Comparison of ENCODE assay signal across 13 cellular contexts in the genomic region with DNA sequence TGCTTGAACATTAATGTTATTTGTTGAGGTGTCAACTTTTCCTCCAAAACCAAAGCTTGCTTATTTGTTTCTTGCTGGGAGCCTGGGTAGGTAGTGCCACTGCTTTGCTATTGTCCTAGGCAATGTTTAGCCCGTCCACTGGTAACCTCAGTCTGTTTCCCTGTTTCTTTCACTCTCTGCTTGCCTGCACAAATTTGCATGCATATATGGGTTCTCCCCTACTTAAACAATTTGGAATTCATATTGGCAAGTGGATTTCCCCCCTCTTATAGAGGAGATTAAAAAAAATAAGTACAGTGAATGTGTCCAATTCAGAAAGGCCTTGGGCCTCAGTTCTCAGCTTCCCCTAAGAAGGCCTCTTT. TPM values are rescaled to one million over a fixed set of nuclear protein-coding genes. Genes with fewer than 3 reads are reported as not detected.
DNase-seq lines count a peak whose midpoint lies in the region; ATAC-seq and TF ChIP-seq lines count a peak whose summit lies in the region.
"Had no signal": no experiment of that assay in that cellular context is flagged by ENCODE, and none has a peak within 500 bp of the region (broad histone marks: within the 10 kb centered on the region; RNA-seq: fewer than 3 reads in every experiment).

No MANE protein-coding gene starts in this region.

- CTCF ChIA-PET in CD8-positive, alpha-beta T cell (lab: Charles Lee): no interaction called here

- no peak overlapping the region for H3K4me2 ChIP-seq in osteoblast (ENCODE audit: insufficient read depth, low read length)

- H3K4me3 ChIP-seq in osteoblast (ENCODE audit: insufficient read depth, low read length): no peak overlapping the region
- H3K4me3 ChIP-seq in uterus: no peak overlapping the region
- H3K4me3 ChIP-seq in CD8-positive, alpha-beta T cell (ENCODE audit: low read depth, low read length): no peak overlapping the region

- no peaks in the 10 kb centered on the region for H3K36me3 ChIP-seq in osteoblast (ENCODE audit: insufficient read depth, low read length)
- no peaks in the 10 kb centered on the region for H3K36me3 ChIP-seq in uterus
- H3K36me3 ChIP-seq in CD8-positive, alpha-beta T cell (ENCODE audit: insufficient read depth, low read length): no peaks in the 10 kb centered on the region

- H3K4me3 Mint-ChIP-seq in CD14-positive monocyte: no peak overlapping the region
- no peak overlapping the region for H3K4me3 Mint-ChIP-seq in CD8-positive, alpha-beta T cell

- H3K9me3 Mint-ChIP-seq in CD14-positive monocyte: peaks cover 0 to 4% (median 0%) of the 10 kb centered on the region in 7 donors
- H3K9me3 Mint-ChIP-seq in CD8-positive, alpha-beta T cell: no peaks in the 10 kb centered on the region

- peaks cover 8% of the 10 kb centered on the region for H3K4me1 ChIP-seq in osteoblast (ENCODE audit: insufficient read depth, low read length)
- peaks cover 0 to 27% of the 10 kb centered on the region in 2 donors for H3K4me1 ChIP-seq in uterus
- no peaks in the 10 kb centered on the region for H3K4me1 ChIP-seq in CD8-positive, alpha-beta T cell (ENCODE audit: insufficient read depth, low read length)

- no peaks in the 10 kb centered on the region for H3K27me3 ChIP-seq in osteoblast (ENCODE audit: insufficient read depth, low read length)
- no peaks in the 10 kb centered on the region for H3K27me3 ChIP-seq in uterus
- H3K27me3 ChIP-seq in CD8-positive, alpha-beta T cell (ENCODE audit: insufficient read depth, low read length): no peaks in the 10 kb centered on the region

- DNase-seq in NCI-H1092 treated with DMSO at 0.1 percent for 48 hours (lab: John Stamatoyannopoulos, UW) (peak; percentile 55), NCI-H1092 (lab: John Stamatoyannopoulos, UW) (no peak), left ventricle myocardium superior (no peak), osteoblast (ENCODE audit: insufficient read length, low spot score, missing footprints) (no peak), uterus (no peak), CD14-positive monocyte (ENCODE audit: low spot score) (no peak)
- no peak for DNase-seq in activated naive CD4-positive, alpha-beta T cell treated with Interleukin-2 at 50 U/mL for 16 hours
- no peak for DNase-seq in CD8-positive, alpha-beta T cell
- DNase-seq: activated CD4-positive, CD25-positive, alpha-beta regulatory T cell treated with anti-CD3 and anti-CD28 coated beads, Interleukin-2, amount 50 U/mL, for 72 hours; activated T-cell treated with anti-CD3 and anti-CD28 coated beads for 4 hours; kidney glomerular epithelial cell had no signal

- H2AFZ ChIP-seq in osteoblast (ENCODE audit: low read length): peak overlapping the region; percentile 94

- TF ChIP-seq POLR2A in uterus (IDR thresholded peaks at IDR 0.05): no peak

- H3K36me3 Mint-ChIP-seq in CD14-positive monocyte: no peaks in the 10 kb centered on the region
- H3K36me3 Mint-ChIP-seq in CD8-positive, alpha-beta T cell: no peaks in the 10 kb centered on the region

- peak; percentile 19 for ATAC-seq in left ventricle myocardium superior
- ATAC-seq in CD8-positive, alpha-beta T cell: no peak

- POLR2A ChIA-PET in CD8-positive, alpha-beta T cell (lab: Charles Lee): no interaction called here

- H3K4me1 Mint-ChIP-seq in CD14-positive monocyte: no peaks in the 10 kb centered on the region
- H3K4me1 Mint-ChIP-seq in CD8-positive, alpha-beta T cell (ENCODE audit: low read depth): no peaks in the 10 kb centered on the region

- peaks cover 2 to 4% (median 3%) of the 10 kb centered on the region in 3 donors for H3K27me3 Mint-ChIP-seq in CD14-positive monocyte (ENCODE audit: low read depth in 3 of 3)
- peaks cover 4% of the 10 kb centered on the region for H3K27me3 Mint-ChIP-seq in CD8-positive, alpha-beta T cell (ENCODE audit: low read depth)

- no peaks in the 10 kb centered on the region for H3K79me2 ChIP-seq in osteoblast (ENCODE audit: insufficient read depth, low read length)

- H3K27ac ChIP-seq in osteoblast (ENCODE audit: low read depth, low read length) (no peak overlapping the region), uterus (peak overlapping the region; percentile 78 to 87)
- no peak overlapping the region for H3K27ac ChIP-seq in CD8-positive, alpha-beta T cell (ENCODE audit: low read depth, low read length)
- H3K27ac ChIP-seq: 22Rv1 had no signal

- TF ChIP-seq CTCF in osteoblast (IDR thresholded peaks at IDR 0.05; ENCODE audit: extremely low read depth, low read depth, low read length) (no peak), uterus (IDR thresholded peaks at IDR 0.05) (no peak), CD14-positive monocyte (IDR thresholded peaks at IDR 0.05) (no peak)
- TF ChIP-seq CTCF in CD8-positive, alpha-beta T cell (IDR thresholded peaks at IDR 0.05): no peak

- intact Hi-C loops in left ventricle myocardium superior (cut with micrococcal nuclease): no loop called here
- intact Hi-C loops in uterus (cut with DNase I; ENCODE audit: low total_unique reads): no loop called here
- intact Hi-C loops in CD14-positive monocyte (cut with micrococcal nuclease): no loop called here
- intact Hi-C loops in CD8-positive, alpha-beta T cell (cut with DNase I, micrococcal nuclease): no loop called here

- H3K27ac Mint-ChIP-seq in CD14-positive monocyte: no peak overlapping the region
- no peak overlapping the region for H3K27ac Mint-ChIP-seq in CD8-positive, alpha-beta T cell

- H3K9me3 ChIP-seq in osteoblast (ENCODE audit: low read depth, low read length) (no peaks in the 10 kb centered on the region), uterus (no peaks in the 10 kb centered on the region)
- no peaks in the 10 kb centered on the region for H3K9me3 ChIP-seq in CD8-positive, alpha-beta T cell (ENCODE audit: low read length)

- no peaks in the 10 kb centered on the region for H4K20me1 ChIP-seq in osteoblast (ENCODE audit: insufficient read depth, low read length)

RNA-seq across cellular contexts. Expression of a gene that starts 45.0 kb away (rescaled TPM):
- total RNA-seq in left ventricle myocardium superior: 5.5 TPM
- 22.8 and 29.2 TPM in 2 replicates for total RNA-seq in osteoblast
- 100 to 1,000 TPM; 103 to 169 (median 105) TPM for total RNA-seq in uterus
- polyA plus RNA-seq in CD14-positive monocyte: not detected
- not detected for total RNA-seq in CD8-positive, alpha-beta T cell
- total RNA-seq: dermis microvascular lymphatic vessel endothelial cell had no signal

Comparison
In these comparisons a context has a peak if more than half of its experiments do, and no peak if none do; other contexts are left out.
1. H3K27ac ChIP-seq: peak in uterus (2 of 2); none in osteoblast (single experiment) and CD8-positive, alpha-beta T cell (single experiment).